In genomic region chr7:81367335-81367801, GRCh38 we compare ENCODE assay signal across 16 cellular contexts.
DNase-seq lines count a peak whose midpoint lies in the region; ATAC-seq, FAIRE-seq and TF ChIP-seq lines count a peak whose summit lies in the region.
"Had no signal": no experiment of that assay in that cellular context is flagged by ENCODE, and none has a peak within 500 bp of the region (broad histone marks: within the 10 kb centered on the region; RNA-seq: fewer than 3 reads in every experiment).

No MANE protein-coding gene starts in this region.

- H2AFZ ChIP-seq in fibroblast of lung (ENCODE audit: low read length) = no peak overlapping the region
- H2AFZ ChIP-seq in osteoblast (ENCODE audit: low read length) = no peak overlapping the region

- POLR2A ChIA-PET in CD8-positive, alpha-beta T cell (lab: Charles Lee) = no interaction called here

- H3K4me3 ChIP-seq in AG10803 (ENCODE audit: low read length) = no peak overlapping the region
- no peak overlapping the region for H3K4me3 ChIP-seq in fibroblast of lung (replicated peaks in 1 of 4; ENCODE audit: control extremely low read depth in 1 of 4, insufficient read depth in 1 of 4, low read depth in 3 of 4, low read length in 4 of 4)
- H3K4me3 ChIP-seq in osteoblast (ENCODE audit: insufficient read depth, low read length) = no peak overlapping the region
- H3K4me3 ChIP-seq in CD8-positive, alpha-beta T cell (ENCODE audit: low read depth, low read length) = no peak overlapping the region
- H3K4me3 ChIP-seq: body of pancreas had no signal

- H3K36me3 ChIP-seq in fibroblast of lung (ENCODE audit: control insufficient read depth, insufficient read depth, low read length) = no peaks in the 10 kb centered on the region
- no peaks in the 10 kb centered on the region for H3K36me3 ChIP-seq in osteoblast (ENCODE audit: insufficient read depth, low read length)
- no peaks in the 10 kb centered on the region for H3K36me3 ChIP-seq in CD8-positive, alpha-beta T cell (ENCODE audit: insufficient read depth, low read length)

- CTCF ChIA-PET in CD8-positive, alpha-beta T cell (lab: Charles Lee) = no interaction called here

- H4K20me1 ChIP-seq in fibroblast of lung (ENCODE audit: control insufficient read depth, extremely low read depth, insufficient read depth, low read length) (no peaks in the 10 kb centered on the region), osteoblast (ENCODE audit: insufficient read depth, low read length) (no peaks in the 10 kb centered on the region)

- no peaks in the 10 kb centered on the region for H3K9me3 Mint-ChIP-seq in CD14-positive monocyte
- peaks cover 3% of the 10 kb centered on the region for H3K9me3 Mint-ChIP-seq in CD8-positive, alpha-beta T cell
- H3K9me3 Mint-ChIP-seq: activated T-cell treated with anti-CD3 and anti-CD28 coated beads, Interleukin-2, amount 50 U/mL, for 24 hours; WTC11 had no signal

- DNase-seq in AG10803 (ENCODE audit: low read depth) = peak; percentile 99
- DNase-seq in NCI-H446 treated with DMSO at 0.1 percent for 48 hours (lab: John Stamatoyannopoulos, UW) = peak; percentile 43
- DNase-seq in fibroblast of lung (ENCODE audit: low read depth in 2 of 2) = peak; percentile 58 to 78
- peak; percentile 69 for DNase-seq in osteoblast (ENCODE audit: insufficient read length, low spot score, missing footprints)
- DNase-seq in CD14-positive monocyte (ENCODE audit: low spot score) = no peak
- no peak for DNase-seq in GM12892 (ENCODE audit: insufficient read length)
- DNase-seq in SHP77 treated with DMSO at 0.1 percent for 48 hours (lab: John Stamatoyannopoulos, UW) = no peak
- no peak for DNase-seq in CD8-positive, alpha-beta T cell
- DNase-seq: activated T-cell treated with anti-CD3 and anti-CD28 coated beads, Interleukin-2, amount 50 U/mL, for 24 hours; CD4-positive, alpha-beta memory T cell; natural killer cell; NCI-H1417 treated with DMSO at 0.1 percent for 48 hours; NCI-H82; SIG-M5 had no signal

- ATAC-seq in CD8-positive, alpha-beta T cell = no peak
- ATAC-seq: body of pancreas, natural killer cell, WTC11 had no signal

- peaks cover 0 to 2% (median 0%) of the 10 kb centered on the region in 3 donors for H3K27me3 Mint-ChIP-seq in CD14-positive monocyte (ENCODE audit: low read depth in 3 of 3)
- no peaks in the 10 kb centered on the region for H3K27me3 Mint-ChIP-seq in CD8-positive, alpha-beta T cell (ENCODE audit: low read depth)
- H3K27me3 Mint-ChIP-seq: activated T-cell treated with anti-CD3 and anti-CD28 coated beads, Interleukin-2, amount 50 U/mL, for 24 hours; CD4-positive, alpha-beta memory T cell had no signal

- H3K4me3 Mint-ChIP-seq in CD14-positive monocyte = no peak overlapping the region
- no peak overlapping the region for H3K4me3 Mint-ChIP-seq in CD8-positive, alpha-beta T cell
- H3K4me3 Mint-ChIP-seq: activated T-cell treated with anti-CD3 and anti-CD28 coated beads, Interleukin-2, amount 50 U/mL, for 24 hours; CD4-positive, alpha-beta memory T cell; natural killer cell; WTC11 had no signal

- no peak for FAIRE-seq in GM12892 (lab: Jason Lieb, UNC)

- no peaks in the 10 kb centered on the region for H3K36me3 Mint-ChIP-seq in CD14-positive monocyte
- no peaks in the 10 kb centered on the region for H3K36me3 Mint-ChIP-seq in CD8-positive, alpha-beta T cell
- H3K36me3 Mint-ChIP-seq: CD4-positive, alpha-beta memory T cell; natural killer cell; WTC11 had no signal

- no peaks in the 10 kb centered on the region for H3K4me1 Mint-ChIP-seq in CD14-positive monocyte
- no peaks in the 10 kb centered on the region for H3K4me1 Mint-ChIP-seq in CD8-positive, alpha-beta T cell (ENCODE audit: low read depth)
- H3K4me1 Mint-ChIP-seq: CD4-positive, alpha-beta memory T cell; natural killer cell had no signal

- TF ChIP-seq CTCF in AG10803 (conservative IDR thresholded peaks at IDR 0.05; ENCODE audit: low read length) (no peak), fibroblast of lung (conservative IDR thresholded peaks at IDR 0.05 in 1 of 2, IDR thresholded peaks at IDR 0.05 in 1 of 2; ENCODE audit: low read depth in 1 of 2, low read length in 2 of 2) (no peak), osteoblast (IDR thresholded peaks at IDR 0.05; ENCODE audit: extremely low read depth, low read depth, low read length) (no peak), CD14-positive monocyte (IDR thresholded peaks at IDR 0.05) (no peak)
- TF ChIP-seq CTCF in CD8-positive, alpha-beta T cell (IDR thresholded peaks at IDR 0.05) = no peak

- H3K27ac ChIP-seq in fibroblast of lung (ENCODE audit: insufficient read depth, low read length) = no peak overlapping the region
- peak overlapping the region; percentile 31 for H3K27ac ChIP-seq in osteoblast (ENCODE audit: low read depth, low read length)
- no peak overlapping the region for H3K27ac ChIP-seq in CD8-positive, alpha-beta T cell (ENCODE audit: low read depth, low read length)
- H3K27ac ChIP-seq: body of pancreas had no signal

- H3K9ac ChIP-seq in fibroblast of lung (ENCODE audit: insufficient read depth, low read length) = no peak overlapping the region

- intact Hi-C loops in CD14-positive monocyte (cut with micrococcal nuclease) = no loop called here
- intact Hi-C loops in CD8-positive, alpha-beta T cell (cut with DNase I, micrococcal nuclease) = no loop called here

- H3K4me2 ChIP-seq in fibroblast of lung (ENCODE audit: extremely low read depth, insufficient read depth, low read length) (no peak overlapping the region), osteoblast (ENCODE audit: insufficient read depth, low read length) (peak overlapping the region; percentile 42)

- no peak overlapping the region for H3K27ac Mint-ChIP-seq in CD14-positive monocyte
- H3K27ac Mint-ChIP-seq in CD8-positive, alpha-beta T cell = no peak overlapping the region
- H3K27ac Mint-ChIP-seq: activated T-cell treated with anti-CD3 and anti-CD28 coated beads, Interleukin-2, amount 50 U/mL, for 24 hours; CD4-positive, alpha-beta memory T cell; natural killer cell; WTC11 had no signal

- H3K9me3 ChIP-seq in fibroblast of lung (ENCODE audit: control insufficient read depth, insufficient read depth, low read depth, low read length) (no peaks in the 10 kb centered on the region), osteoblast (ENCODE audit: low read depth, low read length) (no peaks in the 10 kb centered on the region)
- no peaks in the 10 kb centered on the region for H3K9me3 ChIP-seq in CD8-positive, alpha-beta T cell (ENCODE audit: low read length)
- H3K9me3 ChIP-seq: body of pancreas had no signal

- peaks cover 7% of the 10 kb centered on the region for H3K4me1 ChIP-seq in fibroblast of lung (ENCODE audit: control insufficient read depth, extremely low read depth, insufficient read depth, low read length)
- H3K4me1 ChIP-seq in osteoblast (ENCODE audit: insufficient read depth, low read length) = peaks cover 15% of the 10 kb centered on the region
- H3K4me1 ChIP-seq in CD8-positive, alpha-beta T cell (ENCODE audit: insufficient read depth, low read length) = no peaks in the 10 kb centered on the region
- H3K4me1 ChIP-seq: body of pancreas had no signal

- H3K27me3 ChIP-seq in fibroblast of lung (ENCODE audit: control insufficient read depth, insufficient read depth, low read length) (no peaks in the 10 kb centered on the region), osteoblast (ENCODE audit: insufficient read depth, low read length) (no peaks in the 10 kb centered on the region)
- no peaks in the 10 kb centered on the region for H3K27me3 ChIP-seq in CD8-positive, alpha-beta T cell (ENCODE audit: insufficient read depth, low read length)
- H3K27me3 ChIP-seq: body of pancreas had no signal

- TF ChIP-seq POLR2A in GM12892 (IDR thresholded peaks at IDR 0.05; ENCODE audit: low read depth, low read length) = no peak

- H3K79me2 ChIP-seq in fibroblast of lung (ENCODE audit: control insufficient read depth, insufficient read depth, low read length) (no peaks in the 10 kb centered on the region), osteoblast (ENCODE audit: insufficient read depth, low read length) (no peaks in the 10 kb centered on the region)

Comparison
In these comparisons a context has a peak if more than half of its experiments do, and no peak if none do; other contexts are left out.
1. DNase-seq: peak in AG10803 (single experiment), NCI-H446 treated with DMSO at 0.1 percent for 48 hours (single experiment), fibroblast of lung (2 of 2) and osteoblast (single experiment); none in CD14-positive monocyte (single experiment), GM12892 (single experiment), SHP77 treated with DMSO at 0.1 percent for 48 hours (single experiment) and CD8-positive, alpha-beta T cell (0 of 7).